8 cellular contexts compared by ENCODE assay signal in the genomic region with DNA sequence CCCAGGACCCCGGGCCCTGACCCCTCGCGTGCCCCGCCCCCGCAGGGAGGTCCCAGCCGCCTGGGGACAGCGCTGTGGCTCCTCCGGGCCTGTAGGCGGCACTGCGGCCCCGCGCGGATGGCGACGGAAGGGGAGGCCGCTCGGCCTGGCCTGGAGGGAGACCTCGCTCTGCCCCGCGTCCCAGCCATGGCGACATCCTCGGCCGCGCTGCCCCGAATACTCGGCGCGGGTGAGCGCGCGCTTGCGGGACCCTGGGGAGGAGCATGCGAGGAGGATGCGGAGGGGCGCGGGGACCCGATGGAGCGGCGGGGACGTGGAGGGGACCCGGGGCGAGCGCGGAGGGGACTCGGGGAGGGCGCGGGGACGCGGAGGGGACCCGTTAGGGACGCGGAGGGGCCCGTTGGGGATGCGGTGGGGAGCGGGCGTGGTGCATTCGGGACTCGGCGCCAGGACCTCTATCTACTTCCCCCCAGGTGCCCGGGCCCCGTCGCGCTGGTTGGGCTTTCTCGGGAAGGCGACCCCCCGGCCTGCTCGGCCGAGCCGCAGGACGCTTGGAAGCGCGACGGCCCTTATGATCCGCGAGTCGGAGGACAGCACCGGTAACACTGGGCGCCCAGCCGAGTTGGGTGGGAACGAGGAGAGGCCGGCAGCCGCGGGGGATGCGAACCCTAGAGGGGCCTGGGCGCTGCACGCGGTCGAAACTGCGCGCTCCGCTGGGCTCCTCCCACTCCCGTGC. TPM values are rescaled to one million over a fixed set of nuclear protein-coding genes. Genes with fewer than 3 reads are reported as not detected.
DNase-seq lines count a peak whose midpoint lies in the region; ATAC-seq, FAIRE-seq and TF ChIP-seq lines count a peak whose summit lies in the region.

A gene (plus strand): TSS at position 158 of the 736 bp plus-strand sequence. CDS start 29 bp downstream, at position 187.

- peak; percentile 86 to 95 for ATAC-seq in A549
- peak; percentile 75 for ATAC-seq in HG03066 (IDR thresholded peaks at IDR 0.05; ENCODE audit: low read depth, unreplicated experiment)

- 20% methylated on average over 1 of the region's 92 CpGs for WGBS in A549 (ENCODE audit: missing lambda C conversion rate)

- H3K4me3 ChIP-seq in A549, result peak within 1 kb of the TSS; percentile 100

- peak; percentile 83 for TF ChIP-seq POLR2A in A549 (IDR thresholded peaks at IDR 0.05; ENCODE audit: low read length)

- H3K27ac ChIP-seq in A549 (peak within 1 kb of the TSS; percentile 99), cingulate gyrus (ENCODE audit: low read depth, low read length) (peak within 1 kb of the TSS; percentile 77)

- POLR2A ChIA-PET in A549 (lab: Yijun Ruan, JAX), result no interaction called here

- DNase-seq in A549 (ENCODE audit: low read depth in 1 of 2, low spot score in 1 of 2) (peak; percentile 86 to 89), GM18507 (ENCODE audit: extremely low spot score, insufficient read length, low read depth) (peak; percentile 89), NCI-H226 (peak; percentile 75), left kidney (ENCODE audit: low read depth, low spot score) (peak; percentile 97)
- DNase-seq in activated CD4-positive, alpha-beta T cell treated with anti-CD3 and anti-CD28 coated beads for 4 hours, result peak; percentile 77 to 81
- DNase-seq in stimulated activated CD4-positive, alpha-beta T cell treated with anti-CD3 and anti-CD28 coated beads, Interleukin-1b, Interleukin-23, amount 100 ng/mL, for 48 hours, result peak; percentile 85

- H3K4me2 ChIP-seq in A549, result peak within 1 kb of the TSS; percentile 84

- TF ChIP-seq EP300 in A549 (IDR thresholded peaks at IDR 0.05), result no peak

- FAIRE-seq in A549 (lab: Jason Lieb, UNC) (no peak), GM18507 (lab: Jason Lieb, UNC) (peak; percentile 84)

- H3K9me3 ChIP-seq in A549, result no peaks in the 10 kb centered on the region

- no peak for TF ChIP-seq RAD21 in A549 (conservative IDR thresholded peaks at IDR 0.05 in 1 of 2, IDR thresholded peaks at IDR 0.05 in 1 of 2)

- TF ChIP-seq CTCF in A549 (IDR thresholded peaks at IDR 0.05), result peak; percentile 80

- CTCF ChIA-PET in A549 (lab: Yijun Ruan, JAX), result interaction anchor here (0.7 to 3.3 kb wide), 4 partner anchors 11 to 19 kb away, joined by 3 to 24 read pairs (median 8); a partner anchor contains a TSS

- H3K4me1 ChIP-seq in A549, result peaks cover 17% of the 10 kb centered on the region

TF ChIP-seq in A549, 52 proteins besides CTCF, POLR2A, EP300 and RAD21:
- TF ChIP-seq JUNB (IDR thresholded peaks at IDR 0.05) (no peak), PHF8 (IDR thresholded peaks at IDR 0.05; ENCODE audit: borderline replicate concordance, low read depth) (peak; percentile 72), RARB (CRISPR knock-in tag; IDR thresholded peaks at IDR 0.05) (no peak), FOSL2 (IDR thresholded peaks at IDR 0.05) (no peak), FOSL2 (CRISPR knock-in tag; IDR thresholded peaks at IDR 0.05) (no peak), NR3C1 (IDR thresholded peaks at IDR 0.05) (no peak), ZC3H11A (IDR thresholded peaks at IDR 0.05) (no peak), NFE2L2 (conservative IDR thresholded peaks at IDR 0.05; ENCODE audit: low read length) (no peak), EHMT2 (IDR thresholded peaks at IDR 0.05; ENCODE audit: low read depth) (no peak), HEYL (CRISPR knock-in tag; IDR thresholded peaks at IDR 0.05) (no peak), NPAS2 (CRISPR knock-in tag; IDR thresholded peaks at IDR 0.05; ENCODE audit: borderline replicate concordance) (no peak), FOSB (CRISPR knock-in tag; IDR thresholded peaks at IDR 0.05) (no peak), SMC3 (IDR thresholded peaks at IDR 0.05) (no peak), CEBPB (IDR thresholded peaks at IDR 0.05) (no peak), MYC (IDR thresholded peaks at IDR 0.05; ENCODE audit: borderline replicate concordance, low read length) (peak; percentile 91), RNF2 (IDR thresholded peaks at IDR 0.05; ENCODE audit: borderline replicate concordance, low read depth) (no peak), KDM5A (IDR thresholded peaks at IDR 0.05) (peak; percentile 52), JUN (IDR thresholded peaks at IDR 0.05) (peak; percentile 57 to 83; a peak in 4 of 5 replicates), MAZ (IDR thresholded peaks at IDR 0.05; ENCODE audit: borderline replicate concordance, low read depth, low read length) (0 out of 2 replicates have a peak, but pooled peaks have one; percentile 27), ZNF302 (CRISPR knock-in tag; IDR thresholded peaks at IDR 0.05) (no peak)
- TF ChIP-seq, protein P1, sequence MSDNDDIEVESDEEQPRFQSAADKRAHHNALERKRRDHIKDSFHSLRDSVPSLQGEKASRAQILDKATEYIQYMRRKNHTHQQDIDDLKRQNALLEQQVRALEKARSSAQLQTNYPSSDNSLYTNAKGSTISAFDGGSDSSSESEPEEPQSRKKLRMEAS (IDR thresholded peaks at IDR 0.05), result peak; percentile 70
- TF ChIP-seq, protein P2, sequence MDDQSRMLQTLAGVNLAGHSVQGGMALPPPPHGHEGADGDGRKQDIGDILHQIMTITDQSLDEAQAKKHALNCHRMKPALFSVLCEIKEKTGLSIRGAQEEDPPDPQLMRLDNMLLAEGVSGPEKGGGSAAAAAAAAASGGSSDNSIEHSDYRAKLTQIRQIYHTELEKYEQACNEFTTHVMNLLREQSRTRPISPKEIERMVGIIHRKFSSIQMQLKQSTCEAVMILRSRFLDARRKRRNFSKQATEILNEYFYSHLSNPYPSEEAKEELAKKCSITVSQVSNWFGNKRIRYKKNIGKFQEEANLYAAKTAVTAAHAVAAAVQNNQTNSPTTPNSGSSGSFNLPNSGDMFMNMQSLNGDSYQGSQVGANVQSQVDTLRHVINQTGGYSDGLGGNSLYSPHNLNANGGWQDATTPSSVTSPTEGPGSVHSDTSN (IDR thresholded peaks at IDR 0.05), result no peak
- TF ChIP-seq, protein P3, sequence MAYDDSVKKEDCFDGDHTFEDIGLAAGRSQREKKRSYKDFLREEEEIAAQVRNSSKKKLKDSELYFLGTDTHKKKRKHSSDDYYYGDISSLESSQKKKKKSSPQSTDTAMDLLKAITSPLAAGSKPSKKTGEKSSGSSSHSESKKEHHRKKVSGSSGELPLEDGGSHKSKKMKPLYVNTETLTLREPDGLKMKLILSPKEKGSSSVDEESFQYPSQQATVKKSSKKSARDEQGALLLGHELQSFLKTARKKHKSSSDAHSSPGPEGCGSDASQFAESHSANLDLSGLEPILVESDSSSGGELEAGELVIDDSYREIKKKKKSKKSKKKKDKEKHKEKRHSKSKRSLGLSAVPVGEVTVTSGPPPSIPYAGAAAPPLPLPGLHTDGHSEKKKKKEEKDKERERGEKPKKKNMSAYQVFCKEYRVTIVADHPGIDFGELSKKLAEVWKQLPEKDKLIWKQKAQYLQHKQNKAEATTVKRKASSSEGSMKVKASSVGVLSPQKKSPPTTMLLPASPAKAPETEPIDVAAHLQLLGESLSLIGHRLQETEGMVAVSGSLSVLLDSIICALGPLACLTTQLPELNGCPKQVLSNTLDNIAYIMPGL (CRISPR knock-in tag; IDR thresholded peaks at IDR 0.05; ENCODE audit: borderline replicate concordance), result peak; percentile 95
- TF ChIP-seq, protein P4, sequence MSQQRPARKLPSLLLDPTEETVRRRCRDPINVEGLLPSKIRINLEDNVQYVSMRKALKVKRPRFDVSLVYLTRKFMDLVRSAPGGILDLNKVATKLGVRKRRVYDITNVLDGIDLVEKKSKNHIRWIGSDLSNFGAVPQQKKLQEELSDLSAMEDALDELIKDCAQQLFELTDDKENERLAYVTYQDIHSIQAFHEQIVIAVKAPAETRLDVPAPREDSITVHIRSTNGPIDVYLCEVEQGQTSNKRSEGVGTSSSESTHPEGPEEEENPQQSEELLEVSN (IDR thresholded peaks at IDR 0.05; ENCODE audit: borderline replicate concordance, low read depth), result peak; percentile 35; the same call in 1 of the 2 replicates
- TF ChIP-seq, protein P5, sequence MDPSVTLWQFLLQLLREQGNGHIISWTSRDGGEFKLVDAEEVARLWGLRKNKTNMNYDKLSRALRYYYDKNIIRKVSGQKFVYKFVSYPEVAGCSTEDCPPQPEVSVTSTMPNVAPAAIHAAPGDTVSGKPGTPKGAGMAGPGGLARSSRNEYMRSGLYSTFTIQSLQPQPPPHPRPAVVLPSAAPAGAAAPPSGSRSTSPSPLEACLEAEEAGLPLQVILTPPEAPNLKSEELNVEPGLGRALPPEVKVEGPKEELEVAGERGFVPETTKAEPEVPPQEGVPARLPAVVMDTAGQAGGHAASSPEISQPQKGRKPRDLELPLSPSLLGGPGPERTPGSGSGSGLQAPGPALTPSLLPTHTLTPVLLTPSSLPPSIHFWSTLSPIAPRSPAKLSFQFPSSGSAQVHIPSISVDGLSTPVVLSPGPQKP (IDR thresholded peaks at IDR 0.05; ENCODE audit: low read depth, low read length), result no peak
- TF ChIP-seq, protein P6, sequence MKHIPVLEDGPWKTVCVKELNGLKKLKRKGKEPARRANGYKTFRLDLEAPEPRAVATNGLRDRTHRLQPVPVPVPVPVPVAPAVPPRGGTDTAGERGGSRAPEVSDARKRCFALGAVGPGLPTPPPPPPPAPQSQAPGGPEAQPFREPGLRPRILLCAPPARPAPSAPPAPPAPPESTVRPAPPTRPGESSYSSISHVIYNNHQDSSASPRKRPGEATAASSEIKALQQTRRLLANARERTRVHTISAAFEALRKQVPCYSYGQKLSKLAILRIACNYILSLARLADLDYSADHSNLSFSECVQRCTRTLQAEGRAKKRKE (CRISPR knock-in tag; IDR thresholded peaks at IDR 0.05; ENCODE audit: low read depth), result no peak
- TF ChIP-seq, protein P7, sequence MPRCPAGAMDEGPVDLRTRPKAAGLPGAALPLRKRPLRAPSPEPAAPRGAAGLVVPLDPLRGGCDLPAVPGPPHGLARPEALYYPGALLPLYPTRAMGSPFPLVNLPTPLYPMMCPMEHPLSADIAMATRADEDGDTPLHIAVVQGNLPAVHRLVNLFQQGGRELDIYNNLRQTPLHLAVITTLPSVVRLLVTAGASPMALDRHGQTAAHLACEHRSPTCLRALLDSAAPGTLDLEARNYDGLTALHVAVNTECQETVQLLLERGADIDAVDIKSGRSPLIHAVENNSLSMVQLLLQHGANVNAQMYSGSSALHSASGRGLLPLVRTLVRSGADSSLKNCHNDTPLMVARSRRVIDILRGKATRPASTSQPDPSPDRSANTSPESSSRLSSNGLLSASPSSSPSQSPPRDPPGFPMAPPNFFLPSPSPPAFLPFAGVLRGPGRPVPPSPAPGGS (IDR thresholded peaks at IDR 0.05), result peak; percentile 80; the same call in 2 of the 3 replicates

RNA-seq across cellular contexts. Expression of the gene that starts here (rescaled TPM):
- polyA plus RNA-seq in A549 (2011; rRNA removed) (66.9 and 75.5 TPM in 2 replicates), A549 (2017; fragmentation: RNase III; extraction: RNeasy Plus Mini Kit Qiagen cat#74134 plus additional on column Dnase treatment) (85.3 to 93.2 TPM (median 90.1 TPM) in 3 replicates)
- 278 and 376 TPM in 2 replicates for polyA plus RNA-seq in A549 (2012; cell fraction: cytosol; rRNA removed)
- 268 and 485 TPM in 2 replicates for polyA plus RNA-seq in A549 (2012; cell fraction: nucleus; rRNA removed)
- 126 and 137 TPM in 2 replicates for polyA minus RNA-seq in A549 (2011; rRNA and poly(A)+ RNA removed)

Comparison
In these comparisons a context has a peak if more than half of its experiments do, and no peak if none do; other contexts are left out.
1. Peak in every context shown above with its lines: DNase-seq, ATAC-seq, H3K4me3 ChIP-seq and H3K27ac ChIP-seq.